1 cellular context compared by ENCODE assay signal in the genomic region with DNA sequence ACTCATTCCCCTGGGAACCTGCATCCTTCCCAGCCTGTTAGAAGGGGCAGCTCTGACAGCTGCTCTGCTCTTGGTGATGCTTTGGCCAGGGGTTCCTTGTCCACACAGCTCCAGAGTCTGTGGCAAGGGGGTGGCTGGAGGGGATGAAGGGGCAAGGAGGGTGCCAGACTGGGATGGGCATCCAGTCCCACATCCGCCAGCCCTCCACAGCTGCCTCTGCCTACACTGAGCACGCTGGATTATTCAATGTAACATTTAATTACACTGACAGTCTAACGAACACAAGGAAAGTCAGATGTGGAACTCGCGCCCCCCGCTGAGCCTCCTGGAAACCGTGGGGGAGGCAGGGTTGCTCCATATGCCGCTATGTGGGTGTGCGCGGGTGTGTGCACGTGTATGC.
TF ChIP-seq lines count a peak whose summit lies in the region.

No MANE protein-coding gene starts in this region.

TF ChIP-seq in WTC11, 78 proteins besides CTCF, POLR2A, EP300 and RAD21 (continued from another document):
- TF ChIP-seq HMGXB4 (CRISPR knock-in tag; IDR thresholded peaks at IDR 0.05), result no peak
- TF ChIP-seq ATF1 (CRISPR knock-in tag; IDR thresholded peaks at IDR 0.05), result no peak
- no peak for TF ChIP-seq SMAD3 (CRISPR knock-in tag; IDR thresholded peaks at IDR 0.05; ENCODE audit: borderline replicate concordance)
- TF ChIP-seq ZNF317 (CRISPR knock-in tag; IDR thresholded peaks at IDR 0.05; ENCODE audit: borderline replicate concordance, low read depth), result no peak
- TF ChIP-seq, protein P1, sequence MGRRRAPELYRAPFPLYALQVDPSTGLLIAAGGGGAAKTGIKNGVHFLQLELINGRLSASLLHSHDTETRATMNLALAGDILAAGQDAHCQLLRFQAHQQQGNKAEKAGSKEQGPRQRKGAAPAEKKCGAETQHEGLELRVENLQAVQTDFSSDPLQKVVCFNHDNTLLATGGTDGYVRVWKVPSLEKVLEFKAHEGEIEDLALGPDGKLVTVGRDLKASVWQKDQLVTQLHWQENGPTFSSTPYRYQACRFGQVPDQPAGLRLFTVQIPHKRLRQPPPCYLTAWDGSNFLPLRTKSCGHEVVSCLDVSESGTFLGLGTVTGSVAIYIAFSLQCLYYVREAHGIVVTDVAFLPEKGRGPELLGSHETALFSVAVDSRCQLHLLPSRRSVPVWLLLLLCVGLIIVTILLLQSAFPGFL (CRISPR knock-in tag; IDR thresholded peaks at IDR 0.05; ENCODE audit: borderline replicate concordance), result no peak
- TF ChIP-seq, protein P2, sequence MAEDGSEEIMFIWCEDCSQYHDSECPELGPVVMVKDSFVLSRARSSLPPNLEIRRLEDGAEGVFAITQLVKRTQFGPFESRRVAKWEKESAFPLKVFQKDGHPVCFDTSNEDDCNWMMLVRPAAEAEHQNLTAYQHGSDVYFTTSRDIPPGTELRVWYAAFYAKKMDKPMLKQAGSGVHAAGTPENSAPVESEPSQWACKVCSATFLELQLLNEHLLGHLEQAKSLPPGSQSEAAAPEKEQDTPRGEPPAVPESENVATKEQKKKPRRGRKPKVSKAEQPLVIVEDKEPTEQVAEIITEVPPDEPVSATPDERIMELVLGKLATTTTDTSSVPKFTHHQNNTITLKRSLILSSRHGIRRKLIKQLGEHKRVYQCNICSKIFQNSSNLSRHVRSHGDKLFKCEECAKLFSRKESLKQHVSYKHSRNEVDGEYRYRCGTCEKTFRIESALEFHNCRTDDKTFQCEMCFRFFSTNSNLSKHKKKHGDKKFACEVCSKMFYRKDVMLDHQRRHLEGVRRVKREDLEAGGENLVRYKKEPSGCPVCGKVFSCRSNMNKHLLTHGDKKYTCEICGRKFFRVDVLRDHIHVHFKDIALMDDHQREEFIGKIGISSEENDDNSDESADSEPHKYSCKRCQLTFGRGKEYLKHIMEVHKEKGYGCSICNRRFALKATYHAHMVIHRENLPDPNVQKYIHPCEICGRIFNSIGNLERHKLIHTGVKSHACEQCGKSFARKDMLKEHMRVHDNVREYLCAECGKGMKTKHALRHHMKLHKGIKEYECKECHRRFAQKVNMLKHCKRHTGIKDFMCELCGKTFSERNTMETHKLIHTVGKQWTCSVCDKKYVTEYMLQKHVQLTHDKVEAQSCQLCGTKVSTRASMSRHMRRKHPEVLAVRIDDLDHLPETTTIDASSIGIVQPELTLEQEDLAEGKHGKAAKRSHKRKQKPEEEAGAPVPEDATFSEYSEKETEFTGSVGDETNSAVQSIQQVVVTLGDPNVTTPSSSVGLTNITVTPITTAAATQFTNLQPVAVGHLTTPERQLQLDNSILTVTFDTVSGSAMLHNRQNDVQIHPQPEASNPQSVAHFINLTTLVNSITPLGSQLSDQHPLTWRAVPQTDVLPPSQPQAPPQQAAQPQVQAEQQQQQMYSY (CRISPR knock-in tag; IDR thresholded peaks at IDR 0.05), result no peak
